Comparison of ENCODE assay signal across 8 cellular contexts in genomic region chr10:33336606-33337334, GRCh38. TPM values are rescaled to one million over a fixed set of nuclear protein-coding genes. Genes with fewer than 3 reads are reported as not detected.
DNase-seq lines count a peak whose midpoint lies in the region; ATAC-seq and TF ChIP-seq lines count a peak whose summit lies in the region.

No MANE protein-coding gene starts in this region.

- peak overlapping the region; percentile 84 for H3K27ac Mint-ChIP-seq in glutamatergic neuron (ENCODE audit: unreplicated experiment)

- H3K36me3 ChIP-seq in GM23248 (ENCODE audit: low read depth) (no peaks in the 10 kb centered on the region), osteoblast (ENCODE audit: insufficient read depth, low read length) (no peaks in the 10 kb centered on the region)

- peak overlapping the region; percentile 90 for H3K9ac ChIP-seq in GM23248

- peaks cover 48% of the 10 kb centered on the region for H3K27me3 Mint-ChIP-seq in activated T-cell treated with anti-CD3 and anti-CD28 coated beads, Interleukin-2, amount 50 U/mL, for 4 hours (ENCODE audit: low read depth)
- H3K27me3 Mint-ChIP-seq in glutamatergic neuron (ENCODE audit: unreplicated experiment) = peaks cover 14% of the 10 kb centered on the region

- H3K27ac ChIP-seq in GM23248 (peak overlapping the region; percentile 86), osteoblast (ENCODE audit: low read depth, low read length) (peak overlapping the region; percentile 81)

- peak overlapping the region; percentile 52 for H3K4me3 Mint-ChIP-seq in activated T-cell treated with anti-CD3 and anti-CD28 coated beads, Interleukin-2, amount 50 U/mL, for 4 hours
- peak overlapping the region; percentile 91 for H3K4me3 Mint-ChIP-seq in glutamatergic neuron (ENCODE audit: unreplicated experiment)

- peak overlapping the region; percentile 93 for H3K4me2 ChIP-seq in GM23248 (ENCODE audit: unreplicated experiment)
- peak overlapping the region; percentile 96 for H3K4me2 ChIP-seq in osteoblast (ENCODE audit: insufficient read depth, low read length)

- DNase-seq in 8988T = peak; percentile 51
- DNase-seq in GM23248 = peak; percentile 66
- no peak for DNase-seq in activated T-cell treated with anti-CD3 and anti-CD28 coated beads, Interleukin-2, amount 50 U/mL, for 4 hours
- DNase-seq in glutamatergic neuron = peak; percentile 56
- DNase-seq in osteoblast (ENCODE audit: insufficient read length, low spot score, missing footprints) = peak; percentile 87
- DNase-seq in cerebellum (ENCODE audit: low spot score) = no peak
- DNase-seq in cerebellar cortex (ENCODE audit: low spot score) = no peak

- no peaks in the 10 kb centered on the region for H3K9me3 Mint-ChIP-seq in activated T-cell treated with anti-CD3 and anti-CD28 coated beads, Interleukin-2, amount 50 U/mL, for 4 hours
- H3K9me3 Mint-ChIP-seq in glutamatergic neuron (ENCODE audit: unreplicated experiment) = peaks cover 15% of the 10 kb centered on the region

- TF ChIP-seq CTCF in glutamatergic neuron (IDR thresholded peaks at IDR 0.05; ENCODE audit: partially characterized antibody, unreplicated experiment) = no peak
- TF ChIP-seq CTCF in osteoblast (IDR thresholded peaks at IDR 0.05; ENCODE audit: extremely low read depth, low read depth, low read length) = no peak

- H4K20me1 ChIP-seq in GM23248 (ENCODE audit: insufficient read depth) (no peaks in the 10 kb centered on the region), osteoblast (ENCODE audit: insufficient read depth, low read length) (no peaks in the 10 kb centered on the region)

- H3K9me3 ChIP-seq in GM23248 (ENCODE audit: low read depth) (no peaks in the 10 kb centered on the region), osteoblast (ENCODE audit: low read depth, low read length) (no peaks in the 10 kb centered on the region)

- WGBS in GM23248 (ENCODE audit: low coverage in 1 of 2, low lambda C conversion rate in 2 of 2, missing lambda C conversion rate in 2 of 2), 2 experiments = 2% methylated on average over 35 to 50 of the region's 66 CpGs

- no peaks in the 10 kb centered on the region for H3K36me3 Mint-ChIP-seq in activated T-cell treated with anti-CD3 and anti-CD28 coated beads, Interleukin-2, amount 50 U/mL, for 4 hours (ENCODE audit: insufficient read depth)
- no peaks in the 10 kb centered on the region for H3K36me3 Mint-ChIP-seq in glutamatergic neuron (ENCODE audit: unreplicated experiment)

- peaks cover 39% of the 10 kb centered on the region for H3K79me2 ChIP-seq in GM23248 (ENCODE audit: insufficient read depth)
- peaks cover 39% of the 10 kb centered on the region for H3K79me2 ChIP-seq in osteoblast (ENCODE audit: insufficient read depth, low read length)

- H3K4me1 Mint-ChIP-seq in activated T-cell treated with anti-CD3 and anti-CD28 coated beads, Interleukin-2, amount 50 U/mL, for 4 hours (ENCODE audit: low read depth) = peaks cover 25% of the 10 kb centered on the region
- H3K4me1 Mint-ChIP-seq in glutamatergic neuron (ENCODE audit: low read depth, unreplicated experiment) = peaks cover 2% of the 10 kb centered on the region

- H3K4me3 ChIP-seq in GM23248 (peak overlapping the region; percentile 94), osteoblast (ENCODE audit: insufficient read depth, low read length) (peak overlapping the region; percentile 75)

- H3K9me2 ChIP-seq in GM23248 (ENCODE audit: insufficient read depth) = no peaks in the 10 kb centered on the region

- H3K4me1 ChIP-seq in GM23248 (ENCODE audit: insufficient read depth) = peaks cover 37% of the 10 kb centered on the region
- H3K4me1 ChIP-seq in osteoblast (ENCODE audit: insufficient read depth, low read length) = peaks cover 43% of the 10 kb centered on the region

- H3K27me3 ChIP-seq in GM23248 (replicated peaks; ENCODE audit: insufficient read depth) (no peaks in the 10 kb centered on the region), osteoblast (ENCODE audit: insufficient read depth, low read length) (no peaks in the 10 kb centered on the region)

- H2AFZ ChIP-seq in GM23248 = peak overlapping the region; percentile 78
- H2AFZ ChIP-seq in osteoblast (ENCODE audit: low read length) = peak overlapping the region; percentile 80

- in situ Hi-C loops in GM23248 (cut with MboI) = loop anchor here (10.0 to 25.0 kb wide), 2 partner anchors 951 to 1298 kb away; no protein-coding TSS in a partner anchor

- no peak for ATAC-seq in activated T-cell treated with anti-CD3 and anti-CD28 coated beads, Interleukin-2, amount 50 U/mL, for 4 hours
- ATAC-seq in HG03457 (IDR thresholded peaks at IDR 0.05; ENCODE audit: unreplicated experiment) = no peak

- peaks cover 61% of the 10 kb centered on the region for H3F3A ChIP-seq in GM23248 (ENCODE audit: insufficient read depth)

RNA-seq across cellular contexts. Expression of gene NRP1, which starts 2.3 kb away (rescaled TPM):
- total RNA-seq in GM23248 (2014; rRNA removed; shearing (Covaris generic)) = 134 and 152 TPM in 2 replicates
- 175 and 184 TPM in 2 replicates for polyA plus RNA-seq in GM23248 (2016; fragmentation: Nextera tagmentation; extraction: Ambion mirVana)
- 1 to 10 TPM; 3.5 to 4.5 (median 4.0) TPM for total RNA-seq in activated T-cell treated with anti-CD3 and anti-CD28 coated beads, Interleukin-2, amount 50 U/mL, for 4 hours
- total RNA-seq in glutamatergic neuron (ENCODE audit: unreplicated experiment) = 100 TPM
- 173 and 200 TPM in 2 replicates for total RNA-seq in osteoblast
- total RNA-seq in cerebellum = 35.0 TPM

Comparison
In these comparisons a context has a peak if more than half of its experiments do, and no peak if none do; other contexts are left out.
1. DNase-seq: peak in 8988T (single experiment), GM23248 (single experiment), glutamatergic neuron (single experiment) and osteoblast (single experiment); none in activated T-cell treated with anti-CD3 and anti-CD28 coated beads, Interleukin-2, amount 50 U/mL, for 4 hours (single experiment), cerebellum (single experiment) and cerebellar cortex (single experiment).